17 cellular contexts compared by ENCODE assay signal in the genomic region with DNA sequence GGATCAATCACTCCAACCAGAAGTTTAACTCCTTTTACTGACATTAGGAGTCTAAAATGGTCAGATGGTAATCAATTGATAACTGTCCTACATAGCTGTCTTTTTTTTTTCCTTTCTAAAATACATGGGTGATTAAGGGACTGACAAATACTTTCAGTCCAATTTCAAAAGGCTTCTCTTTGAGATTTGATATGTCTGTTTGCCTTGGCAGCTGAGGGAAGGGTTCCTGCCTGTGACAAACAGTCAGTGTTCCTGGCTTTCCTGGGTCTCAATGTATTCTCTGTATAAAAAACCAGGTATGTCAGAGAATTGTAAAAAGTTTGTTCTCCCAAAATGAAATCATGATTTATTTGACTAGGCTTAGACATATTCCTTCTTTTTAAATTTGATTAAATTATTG.
A peak's percentile ranks its signal among the peaks of the same experiment; 100 is the strongest.
DNase-seq lines count a peak whose midpoint lies in the region; ATAC-seq and TF ChIP-seq lines count a peak whose summit lies in the region.
"Had no signal": no experiment of that assay in that cellular context is flagged by ENCODE, and none has a peak within 500 bp of the region (broad histone marks: within the 10 kb centered on the region; RNA-seq: fewer than 3 reads in every experiment).

No MANE protein-coding gene starts in this region.

- DNase-seq in progenitor cell of endocrine pancreas (ENCODE audit: low spot score, unreplicated experiment) (no peak), gastrocnemius medialis (no peak), DMS 273 (lab: John Stamatoyannopoulos, UW; ENCODE audit: unreplicated experiment) (no peak)
- DNase-seq: 8988T; ACHN; BE2C; C1 segment of cervical spinal cord; CD4-positive, alpha-beta memory T cell; CD4-positive, CD25-positive, alpha-beta regulatory T cell; CD8-positive, alpha-beta memory T cell; COR-L47; DMS79 treated with DMSO at 0.1 percent for 48 hours; GF-D8 had no signal

- peaks cover 14 to 15% of the 10 kb centered on the region in 2 donors for H3K4me1 ChIP-seq in gastrocnemius medialis
- H3K4me1 ChIP-seq: BE2C, BLaER1 had no signal

- no peaks in the 10 kb centered on the region for H3K36me3 ChIP-seq in gastrocnemius medialis
- H3K36me3 ChIP-seq: BE2C, BLaER1 had no signal

- H3K4me3 ChIP-seq in gastrocnemius medialis, result no peak overlapping the region
- H3K4me3 ChIP-seq: BLaER1 had no signal

- no peaks in the 10 kb centered on the region for H3K27me3 ChIP-seq in gastrocnemius medialis
- H3K27me3 ChIP-seq: BLaER1 had no signal

- H3K9me3 Mint-ChIP-seq in progenitor cell of endocrine pancreas (ENCODE audit: low read depth), result no peaks in the 10 kb centered on the region
- H3K9me3 Mint-ChIP-seq: CD14-positive monocyte had no signal

- H3K4me1 Mint-ChIP-seq in progenitor cell of endocrine pancreas (ENCODE audit: low read depth), result peaks cover 11% of the 10 kb centered on the region
- H3K4me1 Mint-ChIP-seq: CD4-positive, CD25-positive, alpha-beta regulatory T cell; CD8-positive, alpha-beta memory T cell had no signal

- TF ChIP-seq POLR2A in gastrocnemius medialis (IDR thresholded peaks at IDR 0.05), result no peak

- in situ Hi-C loops in gastrocnemius medialis (cut with MboI; ENCODE audit: low sequenced_read_pairs in 4 of 4), result no loop called here

- peaks cover 3% of the 10 kb centered on the region for H3K27me3 Mint-ChIP-seq in progenitor cell of endocrine pancreas
- H3K27me3 Mint-ChIP-seq: CD4-positive, CD25-positive, alpha-beta regulatory T cell had no signal

- no peaks in the 10 kb centered on the region for H3K36me3 Mint-ChIP-seq in progenitor cell of endocrine pancreas (ENCODE audit: insufficient read depth)
- H3K36me3 Mint-ChIP-seq: CD14-positive monocyte; CD4-positive, alpha-beta memory T cell; CD4-positive, CD25-positive, alpha-beta regulatory T cell; CD8-positive, alpha-beta memory T cell had no signal

- no peaks in the 10 kb centered on the region for H3K9me3 ChIP-seq in gastrocnemius medialis
- H3K9me3 ChIP-seq: BE2C, BLaER1 had no signal

- ATAC-seq in gastrocnemius medialis (peak; percentile 54 to 73), GM19467 (IDR thresholded peaks at IDR 0.05; ENCODE audit: unreplicated experiment) (no peak)

- H3K27ac ChIP-seq in VCaP (peak overlapping the region; percentile 42), gastrocnemius medialis (no peak overlapping the region)
- H3K27ac ChIP-seq: BLaER1 had no signal

- no peak overlapping the region for H3K4me3 Mint-ChIP-seq in progenitor cell of endocrine pancreas (ENCODE audit: low read depth)
- H3K4me3 Mint-ChIP-seq: CD14-positive monocyte; CD4-positive, alpha-beta memory T cell; CD4-positive, CD25-positive, alpha-beta regulatory T cell; CD8-positive, alpha-beta memory T cell had no signal

- intact Hi-C loops in gastrocnemius medialis (cut with DNase I; ENCODE audit: low total_unique reads), result loop anchor here (2.0 kb wide), 1 partner anchor 32 kb away; no protein-coding TSS in a partner anchor

- TF ChIP-seq CTCF in VCaP (conservative IDR thresholded peaks at IDR 0.05) (no peak), progenitor cell of endocrine pancreas (IDR thresholded peaks at IDR 0.05; ENCODE audit: unreplicated experiment) (no peak), gastrocnemius medialis (IDR thresholded peaks at IDR 0.05 in 4 of 5, conservative IDR thresholded peaks at IDR 0.05 in 1 of 5) (no peak)

- H3K27ac Mint-ChIP-seq in progenitor cell of endocrine pancreas, result peak overlapping the region; percentile 53
- H3K27ac Mint-ChIP-seq: CD14-positive monocyte; CD4-positive, alpha-beta memory T cell; CD4-positive, CD25-positive, alpha-beta regulatory T cell; CD8-positive, alpha-beta memory T cell had no signal
